1 cellular context compared by ENCODE assay signal in the genomic region with DNA sequence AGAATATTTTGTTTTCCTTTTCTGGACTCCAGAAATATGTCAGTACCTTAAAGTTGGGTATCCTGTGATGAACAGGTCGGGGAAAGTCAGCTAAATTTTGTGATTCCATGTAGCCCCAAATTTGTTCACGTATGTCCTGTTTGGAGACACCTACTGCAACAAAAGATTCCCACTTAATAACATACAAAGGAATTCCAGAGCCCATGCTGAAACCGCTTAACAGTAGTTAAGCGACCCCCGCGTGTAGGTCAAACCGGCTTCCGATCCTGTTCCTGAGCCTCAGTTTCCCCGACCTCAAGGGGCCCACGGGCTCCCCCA.
TF ChIP-seq lines count a peak whose summit lies in the region.

No MANE protein-coding gene starts in this region.

TF ChIP-seq in HepG2, 621 proteins besides CTCF, POLR2A, EP300 and RAD21:
- TF ChIP-seq, protein P1, sequence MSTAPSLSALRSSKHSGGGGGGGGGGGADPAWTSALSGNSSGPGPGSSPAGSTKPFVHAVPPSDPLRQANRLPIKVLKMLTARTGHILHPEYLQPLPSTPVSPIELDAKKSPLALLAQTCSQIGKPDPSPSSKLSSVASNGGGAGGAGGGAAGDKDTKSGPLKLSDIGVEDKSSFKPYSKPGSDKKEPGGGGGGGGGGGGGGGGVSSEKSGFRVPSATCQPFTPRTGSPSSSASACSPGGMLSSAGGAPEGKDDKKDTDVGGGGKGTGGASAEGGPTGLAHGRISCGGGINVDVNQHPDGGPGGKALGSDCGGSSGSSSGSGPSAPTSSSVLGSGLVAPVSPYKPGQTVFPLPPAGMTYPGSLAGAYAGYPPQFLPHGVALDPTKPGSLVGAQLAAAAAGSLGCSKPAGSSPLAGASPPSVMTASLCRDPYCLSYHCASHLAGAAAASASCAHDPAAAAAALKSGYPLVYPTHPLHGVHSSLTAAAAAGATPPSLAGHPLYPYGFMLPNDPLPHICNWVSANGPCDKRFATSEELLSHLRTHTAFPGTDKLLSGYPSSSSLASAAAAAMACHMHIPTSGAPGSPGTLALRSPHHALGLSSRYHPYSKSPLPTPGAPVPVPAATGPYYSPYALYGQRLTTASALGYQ (CRISPR knock-in tag; IDR thresholded peaks at IDR 0.05) = no peak
- TF ChIP-seq RBAK (CRISPR knock-in tag; IDR thresholded peaks at IDR 0.05) = no peak
- 0 out of 2 replicates have a peak, but pooled peaks have one; percentile 51 for TF ChIP-seq ZNF589 (CRISPR knock-in tag; conservative IDR thresholded peaks at IDR 0.05)
- 0 out of 2 replicates have a peak, but pooled peaks have one; percentile 24 for TF ChIP-seq ZNF136 (CRISPR knock-in tag; IDR thresholded peaks at IDR 0.05; ENCODE audit: low read depth)
- TF ChIP-seq, protein P2, sequence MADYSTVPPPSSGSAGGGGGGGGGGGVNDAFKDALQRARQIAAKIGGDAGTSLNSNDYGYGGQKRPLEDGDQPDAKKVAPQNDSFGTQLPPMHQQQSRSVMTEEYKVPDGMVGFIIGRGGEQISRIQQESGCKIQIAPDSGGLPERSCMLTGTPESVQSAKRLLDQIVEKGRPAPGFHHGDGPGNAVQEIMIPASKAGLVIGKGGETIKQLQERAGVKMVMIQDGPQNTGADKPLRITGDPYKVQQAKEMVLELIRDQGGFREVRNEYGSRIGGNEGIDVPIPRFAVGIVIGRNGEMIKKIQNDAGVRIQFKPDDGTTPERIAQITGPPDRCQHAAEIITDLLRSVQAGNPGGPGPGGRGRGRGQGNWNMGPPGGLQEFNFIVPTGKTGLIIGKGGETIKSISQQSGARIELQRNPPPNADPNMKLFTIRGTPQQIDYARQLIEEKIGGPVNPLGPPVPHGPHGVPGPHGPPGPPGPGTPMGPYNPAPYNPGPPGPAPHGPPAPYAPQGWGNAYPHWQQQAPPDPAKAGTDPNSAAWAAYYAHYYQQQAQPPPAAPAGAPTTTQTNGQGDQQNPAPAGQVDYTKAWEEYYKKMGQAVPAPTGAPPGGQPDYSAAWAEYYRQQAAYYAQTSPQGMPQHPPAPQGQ (CRISPR knock-in tag; IDR thresholded peaks at IDR 0.05; ENCODE audit: borderline replicate concordance) = peak; percentile 24; the same call in 1 of the 2 replicates
- no peak for TF ChIP-seq ZNF713 (CRISPR knock-in tag; IDR thresholded peaks at IDR 0.05)
- no peak for TF ChIP-seq ZNF883 (CRISPR knock-in tag; IDR thresholded peaks at IDR 0.05; ENCODE audit: not compliant biosample characterization)
- 0 out of 2 replicates have a peak, but pooled peaks have one; percentile 8 for TF ChIP-seq ZNF326 (CRISPR knock-in tag; IDR thresholded peaks at IDR 0.05; ENCODE audit: borderline replicate concordance)
- TF ChIP-seq, protein P3, sequence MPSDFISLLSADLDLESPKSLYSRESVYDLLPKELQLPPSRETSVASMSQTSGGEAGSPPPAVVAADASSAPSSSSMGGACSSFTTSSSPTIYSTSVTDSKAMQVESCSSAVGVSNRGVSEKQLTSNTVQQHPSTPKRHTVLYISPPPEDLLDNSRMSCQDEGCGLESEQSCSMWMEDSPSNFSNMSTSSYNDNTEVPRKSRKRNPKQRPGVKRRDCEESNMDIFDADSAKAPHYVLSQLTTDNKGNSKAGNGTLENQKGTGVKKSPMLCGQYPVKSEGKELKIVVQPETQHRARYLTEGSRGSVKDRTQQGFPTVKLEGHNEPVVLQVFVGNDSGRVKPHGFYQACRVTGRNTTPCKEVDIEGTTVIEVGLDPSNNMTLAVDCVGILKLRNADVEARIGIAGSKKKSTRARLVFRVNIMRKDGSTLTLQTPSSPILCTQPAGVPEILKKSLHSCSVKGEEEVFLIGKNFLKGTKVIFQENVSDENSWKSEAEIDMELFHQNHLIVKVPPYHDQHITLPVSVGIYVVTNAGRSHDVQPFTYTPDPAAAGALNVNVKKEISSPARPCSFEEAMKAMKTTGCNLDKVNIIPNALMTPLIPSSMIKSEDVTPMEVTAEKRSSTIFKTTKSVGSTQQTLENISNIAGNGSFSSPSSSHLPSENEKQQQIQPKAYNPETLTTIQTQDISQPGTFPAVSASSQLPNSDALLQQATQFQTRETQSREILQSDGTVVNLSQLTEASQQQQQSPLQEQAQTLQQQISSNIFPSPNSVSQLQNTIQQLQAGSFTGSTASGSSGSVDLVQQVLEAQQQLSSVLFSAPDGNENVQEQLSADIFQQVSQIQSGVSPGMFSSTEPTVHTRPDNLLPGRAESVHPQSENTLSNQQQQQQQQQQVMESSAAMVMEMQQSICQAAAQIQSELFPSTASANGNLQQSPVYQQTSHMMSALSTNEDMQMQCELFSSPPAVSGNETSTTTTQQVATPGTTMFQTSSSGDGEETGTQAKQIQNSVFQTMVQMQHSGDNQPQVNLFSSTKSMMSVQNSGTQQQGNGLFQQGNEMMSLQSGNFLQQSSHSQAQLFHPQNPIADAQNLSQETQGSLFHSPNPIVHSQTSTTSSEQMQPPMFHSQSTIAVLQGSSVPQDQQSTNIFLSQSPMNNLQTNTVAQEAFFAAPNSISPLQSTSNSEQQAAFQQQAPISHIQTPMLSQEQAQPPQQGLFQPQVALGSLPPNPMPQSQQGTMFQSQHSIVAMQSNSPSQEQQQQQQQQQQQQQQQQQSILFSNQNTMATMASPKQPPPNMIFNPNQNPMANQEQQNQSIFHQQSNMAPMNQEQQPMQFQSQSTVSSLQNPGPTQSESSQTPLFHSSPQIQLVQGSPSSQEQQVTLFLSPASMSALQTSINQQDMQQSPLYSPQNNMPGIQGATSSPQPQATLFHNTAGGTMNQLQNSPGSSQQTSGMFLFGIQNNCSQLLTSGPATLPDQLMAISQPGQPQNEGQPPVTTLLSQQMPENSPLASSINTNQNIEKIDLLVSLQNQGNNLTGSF (CRISPR knock-in tag; IDR thresholded peaks at IDR 0.05) = peak; percentile 15; the same call in 1 of the 2 replicates
- no peak for TF ChIP-seq ZNF549 (CRISPR knock-in tag; IDR thresholded peaks at IDR 0.05)
- TF ChIP-seq ZNF563 (CRISPR knock-in tag; IDR thresholded peaks at IDR 0.05) = 0 out of 2 replicates have a peak, but pooled peaks have one; percentile 4
- TF ChIP-seq, protein P4, sequence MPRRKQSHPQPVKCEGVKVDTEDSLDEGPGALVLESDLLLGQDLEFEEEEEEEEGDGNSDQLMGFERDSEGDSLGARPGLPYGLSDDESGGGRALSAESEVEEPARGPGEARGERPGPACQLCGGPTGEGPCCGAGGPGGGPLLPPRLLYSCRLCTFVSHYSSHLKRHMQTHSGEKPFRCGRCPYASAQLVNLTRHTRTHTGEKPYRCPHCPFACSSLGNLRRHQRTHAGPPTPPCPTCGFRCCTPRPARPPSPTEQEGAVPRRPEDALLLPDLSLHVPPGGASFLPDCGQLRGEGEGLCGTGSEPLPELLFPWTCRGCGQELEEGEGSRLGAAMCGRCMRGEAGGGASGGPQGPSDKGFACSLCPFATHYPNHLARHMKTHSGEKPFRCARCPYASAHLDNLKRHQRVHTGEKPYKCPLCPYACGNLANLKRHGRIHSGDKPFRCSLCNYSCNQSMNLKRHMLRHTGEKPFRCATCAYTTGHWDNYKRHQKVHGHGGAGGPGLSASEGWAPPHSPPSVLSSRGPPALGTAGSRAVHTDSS (CRISPR knock-in tag; conservative IDR thresholded peaks at IDR 0.05) = no peak
- TF ChIP-seq SMC3 (IDR thresholded peaks at IDR 0.05; ENCODE audit: low read length) = no peak
- TF ChIP-seq ZBTB20 (CRISPR knock-in tag; IDR thresholded peaks at IDR 0.05; ENCODE audit: borderline replicate concordance, low read depth) = 0 out of 2 replicates have a peak, but pooled peaks have one; percentile 2
- TF ChIP-seq ZNF383 (CRISPR knock-in tag; IDR thresholded peaks at IDR 0.05; ENCODE audit: borderline replicate concordance) = no peak
- TF ChIP-seq ZNF121 (CRISPR knock-in tag; IDR thresholded peaks at IDR 0.05) = no peak
- no peak for TF ChIP-seq GATAD1 (CRISPR knock-in tag; IDR thresholded peaks at IDR 0.05)
- TF ChIP-seq NRL (CRISPR knock-in tag; IDR thresholded peaks at IDR 0.05; ENCODE audit: borderline replicate concordance) = no peak
- TF ChIP-seq ZNF557 (CRISPR knock-in tag; IDR thresholded peaks at IDR 0.05) = no peak
- TF ChIP-seq NR1H2 (CRISPR knock-in tag; IDR thresholded peaks at IDR 0.05; ENCODE audit: borderline replicate concordance, low read depth) = 0 out of 2 replicates have a peak, but pooled peaks have one; percentile 8
- TF ChIP-seq ZNF17 (CRISPR knock-in tag; IDR thresholded peaks at IDR 0.05) = no peak
- TF ChIP-seq, protein P5, sequence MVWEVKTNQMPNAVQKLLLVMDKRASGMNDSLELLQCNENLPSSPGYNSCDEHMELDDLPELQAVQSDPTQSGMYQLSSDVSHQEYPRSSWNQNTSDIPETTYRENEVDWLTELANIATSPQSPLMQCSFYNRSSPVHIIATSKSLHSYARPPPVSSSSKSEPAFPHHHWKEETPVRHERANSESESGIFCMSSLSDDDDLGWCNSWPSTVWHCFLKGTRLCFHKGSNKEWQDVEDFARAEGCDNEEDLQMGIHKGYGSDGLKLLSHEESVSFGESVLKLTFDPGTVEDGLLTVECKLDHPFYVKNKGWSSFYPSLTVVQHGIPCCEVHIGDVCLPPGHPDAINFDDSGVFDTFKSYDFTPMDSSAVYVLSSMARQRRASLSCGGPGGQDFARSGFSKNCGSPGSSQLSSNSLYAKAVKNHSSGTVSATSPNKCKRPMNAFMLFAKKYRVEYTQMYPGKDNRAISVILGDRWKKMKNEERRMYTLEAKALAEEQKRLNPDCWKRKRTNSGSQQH (CRISPR knock-in tag; IDR thresholded peaks at IDR 0.05; ENCODE audit: low read depth) = no peak
- TF ChIP-seq ZFP41 (CRISPR knock-in tag; IDR thresholded peaks at IDR 0.05; ENCODE audit: borderline replicate concordance) = no peak
- TF ChIP-seq, protein P6, sequence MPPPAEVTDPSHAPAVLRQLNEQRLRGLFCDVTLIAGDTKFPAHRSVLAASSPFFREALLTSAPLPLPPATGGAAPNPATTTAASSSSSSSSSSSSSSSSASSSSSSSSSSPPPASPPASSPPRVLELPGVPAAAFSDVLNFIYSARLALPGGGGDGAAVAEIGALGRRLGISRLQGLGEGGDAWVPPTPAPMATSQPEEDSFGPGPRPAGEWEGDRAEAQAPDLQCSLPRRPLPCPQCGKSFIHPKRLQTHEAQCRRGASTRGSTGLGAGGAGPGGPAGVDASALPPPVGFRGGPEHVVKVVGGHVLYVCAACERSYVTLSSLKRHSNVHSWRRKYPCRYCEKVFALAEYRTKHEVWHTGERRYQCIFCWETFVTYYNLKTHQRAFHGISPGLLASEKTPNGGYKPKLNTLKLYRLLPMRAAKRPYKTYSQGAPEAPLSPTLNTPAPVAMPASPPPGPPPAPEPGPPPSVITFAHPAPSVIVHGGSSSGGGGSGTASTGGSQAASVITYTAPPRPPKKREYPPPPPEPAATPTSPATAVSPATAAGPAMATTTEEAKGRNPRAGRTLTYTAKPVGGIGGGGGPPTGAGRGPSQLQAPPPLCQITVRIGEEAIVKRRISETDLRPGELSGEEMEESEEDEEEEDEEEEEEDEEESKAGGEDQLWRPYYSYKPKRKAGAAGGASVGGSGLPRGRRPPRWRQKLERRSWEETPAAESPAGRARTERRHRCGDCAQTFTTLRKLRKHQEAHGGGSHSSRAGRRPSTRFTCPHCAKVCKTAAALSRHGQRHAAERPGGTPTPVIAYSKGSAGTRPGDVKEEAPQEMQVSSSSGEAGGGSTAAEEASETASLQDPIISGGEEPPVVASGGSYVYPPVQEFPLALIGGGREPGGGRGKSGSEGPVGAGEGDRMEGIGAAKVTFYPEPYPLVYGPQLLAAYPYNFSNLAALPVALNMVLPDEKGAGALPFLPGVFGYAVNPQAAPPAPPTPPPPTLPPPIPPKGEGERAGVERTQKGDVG (CRISPR knock-in tag; IDR thresholded peaks at IDR 0.05; ENCODE audit: borderline replicate concordance) = no peak
- TF ChIP-seq, protein P7, sequence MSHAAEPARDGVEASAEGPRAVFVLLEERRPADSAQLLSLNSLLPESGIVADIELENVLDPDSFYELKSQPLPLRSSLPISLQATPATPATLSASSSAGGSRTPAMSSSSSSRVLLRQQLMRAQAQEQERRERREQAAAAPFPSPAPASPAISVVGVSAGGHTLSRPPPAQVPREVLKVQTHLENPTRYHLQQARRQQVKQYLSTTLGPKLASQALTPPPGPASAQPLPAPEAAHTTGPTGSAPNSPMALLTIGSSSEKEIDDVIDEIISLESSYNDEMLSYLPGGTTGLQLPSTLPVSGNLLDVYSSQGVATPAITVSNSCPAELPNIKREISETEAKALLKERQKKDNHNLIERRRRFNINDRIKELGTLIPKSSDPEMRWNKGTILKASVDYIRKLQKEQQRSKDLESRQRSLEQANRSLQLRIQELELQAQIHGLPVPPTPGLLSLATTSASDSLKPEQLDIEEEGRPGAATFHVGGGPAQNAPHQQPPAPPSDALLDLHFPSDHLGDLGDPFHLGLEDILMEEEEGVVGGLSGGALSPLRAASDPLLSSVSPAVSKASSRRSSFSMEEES (CRISPR knock-in tag; IDR thresholded peaks at IDR 0.05) = no peak
